In the genomic region with DNA sequence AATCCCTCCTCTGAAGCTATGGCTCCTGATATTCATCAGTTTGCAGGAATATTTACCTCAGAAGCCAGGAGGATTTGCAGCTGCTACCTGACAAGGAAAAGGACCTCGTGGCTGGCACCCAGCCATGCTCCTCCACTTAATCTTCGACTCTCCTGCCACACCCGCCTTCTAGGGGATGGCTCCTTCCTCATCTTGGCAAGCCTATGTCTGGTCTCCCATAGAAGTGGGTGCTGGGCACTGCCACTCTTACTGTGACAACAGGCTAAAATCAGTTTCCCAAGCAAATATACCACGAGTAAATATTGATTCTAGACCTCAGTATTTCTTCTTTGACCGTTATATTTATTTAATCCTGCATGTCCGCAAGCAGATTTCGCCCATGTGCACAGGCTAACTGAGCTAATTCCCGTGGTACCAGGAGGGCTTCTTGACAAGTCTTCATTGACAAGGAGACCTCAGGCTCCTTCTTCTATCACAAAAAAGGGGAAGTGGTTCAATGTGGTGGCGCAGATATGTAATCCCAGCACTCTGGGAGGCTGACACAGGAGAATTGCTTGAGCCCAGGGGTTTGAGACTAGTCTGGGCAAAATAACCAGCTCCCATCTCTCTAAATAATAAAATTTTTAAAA, we compare ENCODE assay signal across 12 cellular contexts. TPM values are rescaled to one million over a fixed set of nuclear protein-coding genes. Genes with fewer than 3 reads are reported as not detected.
A peak's percentile ranks its signal among the peaks of the same experiment; 100 is the strongest.
DNase-seq lines count a peak whose midpoint lies in the region; ATAC-seq and TF ChIP-seq lines count a peak whose summit lies in the region.
"Had no signal": no experiment of that assay in that cellular context is flagged by ENCODE, and none has a peak within 500 bp of the region (broad histone marks: within the 10 kb centered on the region; RNA-seq: fewer than 3 reads in every experiment).

No MANE protein-coding gene starts in this region.

- no peak overlapping the region for H3K27ac ChIP-seq in SK-N-SH (ENCODE audit: low read depth in 2 of 2, low read length in 1 of 2)

- H3K36me3 ChIP-seq in SK-N-SH (replicated peaks in 1 of 2; ENCODE audit: control insufficient read depth in 1 of 2, insufficient read depth in 2 of 2, low read length in 1 of 2): no peaks in the 10 kb centered on the region

- CTCF ChIA-PET in SK-N-SH (lab: Yijun Ruan, JAX): interaction anchor here (1.6 kb wide), 1 partner anchor 44 kb away, joined by 4 read pairs; no protein-coding TSS in a partner anchor

- POLR2A ChIA-PET in SK-N-SH (lab: Yijun Ruan, JAX): no interaction called here

- H3K4me2 ChIP-seq in SK-N-SH: no peak overlapping the region

- H3K27ac Mint-ChIP-seq in mesothelial cell of epicardium: no peak overlapping the region
- H3K27ac Mint-ChIP-seq: activated naive CD4-positive, alpha-beta T cell treated with anti-CD3 and anti-CD28 coated beads, Interleukin-2, amount 50 U/mL, for 24 hours; natural killer cell treated with Interleukin-12 subunit alpha and Interleukin-12 subunit beta and Interleukin-15 and Interleukin-18, amount 100 ng/mL, for 72 hours; type B pancreatic cell had no signal

- H3K9me2 ChIP-seq in SK-N-SH: no peaks in the 10 kb centered on the region

- peaks cover 20% of the 10 kb centered on the region for H3K27me3 Mint-ChIP-seq in mesothelial cell of epicardium (ENCODE audit: low read depth)

- H3K9me3 ChIP-seq in SK-N-SH: no peaks in the 10 kb centered on the region

- ATAC-seq in GM19463 (IDR thresholded peaks at IDR 0.05; ENCODE audit: unreplicated experiment) (peak; percentile 68), HG03103 (IDR thresholded peaks at IDR 0.05; ENCODE audit: low read depth, unreplicated experiment) (peak; percentile 79), left lobe of liver (no peak)
- ATAC-seq: natural killer cell treated with Interleukin-12 subunit alpha and Interleukin-12 subunit beta and Interleukin-15 and Interleukin-18, amount 100 ng/mL, for 72 hours had no signal

- peaks cover 15% of the 10 kb centered on the region for H3K9me3 Mint-ChIP-seq in mesothelial cell of epicardium
- H3K9me3 Mint-ChIP-seq: activated naive CD4-positive, alpha-beta T cell treated with anti-CD3 and anti-CD28 coated beads, Interleukin-2, amount 50 U/mL, for 24 hours; natural killer cell treated with Interleukin-12 subunit alpha and Interleukin-12 subunit beta and Interleukin-15 and Interleukin-18, amount 100 ng/mL, for 72 hours; type B pancreatic cell had no signal

- no peak overlapping the region for H3K4me3 ChIP-seq in SK-N-SH (ENCODE audit: low read depth in 2 of 2, low read length in 1 of 2)

- H3K79me2 ChIP-seq in SK-N-SH (ENCODE audit: insufficient read depth): no peaks in the 10 kb centered on the region

- no peaks in the 10 kb centered on the region for H3F3A ChIP-seq in SK-N-SH (replicated peaks; ENCODE audit: insufficient read depth)

- no peaks in the 10 kb centered on the region for H4K20me1 ChIP-seq in SK-N-SH (ENCODE audit: insufficient read depth)

- no peak for TF ChIP-seq RAD21 in SK-N-SH (IDR thresholded peaks at IDR 0.05; ENCODE audit: low read length)

- TF ChIP-seq CTCF in SK-N-SH (IDR thresholded peaks at IDR 0.05) (no peak), mesothelial cell of epicardium (IDR thresholded peaks at IDR 0.05; ENCODE audit: unreplicated experiment) (no peak)

- peaks cover 6% of the 10 kb centered on the region for H3K4me1 Mint-ChIP-seq in mesothelial cell of epicardium
- H3K4me1 Mint-ChIP-seq: activated naive CD4-positive, alpha-beta T cell treated with anti-CD3 and anti-CD28 coated beads, Interleukin-2, amount 50 U/mL, for 24 hours had no signal

- DNase-seq in GDM1 (lab: John Stamatoyannopoulos, UW) (peak; percentile 80), OCI-M2 (lab: John Stamatoyannopoulos, UW; ENCODE audit: unreplicated experiment) (peak; percentile 85), SK-N-SH (no peak), mesothelial cell of epicardium (ENCODE audit: low spot score in 2 of 2, unreplicated experiment in 2 of 2) (no peak), left lobe of liver (ENCODE audit: low spot score) (no peak), NCI-H526 treated with DMSO at 0.1 percent for 48 hours (lab: John Stamatoyannopoulos, UW) (no peak)

- no peak overlapping the region for H3K4me3 Mint-ChIP-seq in mesothelial cell of epicardium
- H3K4me3 Mint-ChIP-seq: activated naive CD4-positive, alpha-beta T cell treated with anti-CD3 and anti-CD28 coated beads, Interleukin-2, amount 50 U/mL, for 24 hours; natural killer cell treated with Interleukin-12 subunit alpha and Interleukin-12 subunit beta and Interleukin-15 and Interleukin-18, amount 100 ng/mL, for 72 hours; type B pancreatic cell had no signal

- no peak overlapping the region for H3K9ac ChIP-seq in SK-N-SH

- TF ChIP-seq EP300 in SK-N-SH (IDR thresholded peaks at IDR 0.05; ENCODE audit: borderline replicate concordance in 1 of 2, low read depth in 1 of 2, low read length in 1 of 2): no peak

- peaks cover 0 to 7% of the 10 kb centered on the region in 2 experiments; a peak in 1 of 4 replicates for H3K4me1 ChIP-seq in SK-N-SH (ENCODE audit: control insufficient read depth in 1 of 2, insufficient read depth in 2 of 2, low read depth in 1 of 2, low read length in 1 of 2)

- H2AFZ ChIP-seq in SK-N-SH (ENCODE audit: low read depth): no peak overlapping the region

- H3K36me3 Mint-ChIP-seq in mesothelial cell of epicardium: no peaks in the 10 kb centered on the region
- H3K36me3 Mint-ChIP-seq: activated naive CD4-positive, alpha-beta T cell treated with anti-CD3 and anti-CD28 coated beads, Interleukin-2, amount 50 U/mL, for 24 hours; CD14-positive monocyte; natural killer cell treated with Interleukin-12 subunit alpha and Interleukin-12 subunit beta and Interleukin-15 and Interleukin-18, amount 100 ng/mL, for 72 hours; type B pancreatic cell had no signal

- WGBS in SK-N-SH (ENCODE audit: low lambda C conversion rate): 57% methylated on average over 9 of the region's 9 CpGs

- H3K27me3 ChIP-seq in SK-N-SH (ENCODE audit: insufficient read depth): no peaks in the 10 kb centered on the region

TF ChIP-seq in SK-N-SH, 30 proteins besides CTCF, POLR2A, EP300 and RAD21:
- TF ChIP-seq RFX5 (IDR thresholded peaks at IDR 0.05; ENCODE audit: low read length) (no peak), RCOR1 (IDR thresholded peaks at IDR 0.05; ENCODE audit: low read length) (no peak), GABPA (IDR thresholded peaks at IDR 0.05; ENCODE audit: low read depth) (no peak)

RNA-seq across cellular contexts. Expression of gene DCTD, which starts 52.6 kb away (rescaled TPM):
- 123 and 145 TPM in 2 replicates for polyA plus RNA-seq in SK-N-SH (2012; rRNA removed)
- 144 and 145 TPM in 2 replicates for polyA plus RNA-seq in SK-N-SH (2012; cell fraction: cytosol; rRNA removed)
- 170 and 193 TPM in 2 replicates for polyA plus RNA-seq in SK-N-SH (2012; cell fraction: nucleus; rRNA removed)
- total RNA-seq in mesothelial cell of epicardium (93.7 to 101 TPM (median 101 TPM) in 3 replicates), left lobe of liver (56.9 TPM)

Comparison
In these comparisons a context has a peak if more than half of its experiments do, and no peak if none do; other contexts are left out.
1. DNase-seq: peak in GDM1 (single experiment) and OCI-M2 (single experiment); none in SK-N-SH (single experiment), mesothelial cell of epicardium (0 of 2), left lobe of liver (single experiment) and NCI-H526 treated with DMSO at 0.1 percent for 48 hours (single experiment).